26 cellular contexts compared by ENCODE assay signal in the genomic region with DNA sequence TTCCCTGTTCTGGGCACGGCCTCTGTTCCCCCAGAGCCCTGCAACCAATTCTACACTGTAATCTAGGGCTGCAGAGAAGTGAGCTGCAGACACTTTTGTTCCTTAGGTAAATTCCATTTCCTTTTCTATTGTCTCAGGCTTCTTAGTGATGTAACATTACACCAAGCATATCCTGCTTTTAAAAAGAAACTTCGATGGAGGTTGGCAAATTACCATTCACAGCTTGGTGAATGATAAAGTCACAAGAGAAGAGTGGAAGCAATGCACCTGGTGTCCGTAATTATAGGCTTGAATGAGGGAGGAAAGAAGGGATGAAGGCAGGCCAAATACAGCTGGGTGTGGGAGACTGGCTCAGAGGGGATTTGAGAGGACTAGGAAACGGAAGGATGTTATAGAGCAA.
DNase-seq lines count a peak whose midpoint lies in the region; ATAC-seq, FAIRE-seq and TF ChIP-seq lines count a peak whose summit lies in the region.
"Had no signal": no experiment of that assay in that cellular context is flagged by ENCODE, and none has a peak within 500 bp of the region (broad histone marks: within the 10 kb centered on the region; RNA-seq: fewer than 3 reads in every experiment).

No MANE protein-coding gene starts in this region.

- H3K4ac ChIP-seq in H1 (replicated peaks; ENCODE audit: insufficient read length, low read depth, low read length): no peak overlapping the region

- no peak for TF ChIP-seq RAD21 in H1 (IDR thresholded peaks at IDR 0.05 in 1 of 2, conservative IDR thresholded peaks at IDR 0.05 in 1 of 2; ENCODE audit: low read depth in 2 of 2, low read length in 2 of 2)

- TF ChIP-seq CTCF in H1 (IDR thresholded peaks at IDR 0.05; ENCODE audit: control extremely low read depth in 1 of 3, insufficient read depth in 1 of 3, low read depth in 1 of 3, low read length in 3 of 3): no peak

- H3K27me3 ChIP-seq in H7 (ENCODE audit: control insufficient read depth, insufficient read depth, low read length): no peaks in the 10 kb centered on the region
- no peaks in the 10 kb centered on the region for H3K27me3 ChIP-seq in H1 (replicated peaks in 1 of 4; ENCODE audit: control insufficient read depth in 3 of 4, extremely low read depth in 1 of 4, insufficient read depth in 3 of 4, low read length in 3 of 4)
- H3K27me3 ChIP-seq: breast epithelium had no signal

- H3K36me3 ChIP-seq in H7 (replicated peaks; ENCODE audit: control insufficient read depth, insufficient read depth, low read length) (no peaks in the 10 kb centered on the region), H1 (ENCODE audit: control insufficient read depth in 2 of 4, insufficient read depth in 4 of 4, low read length in 3 of 4) (no peaks in the 10 kb centered on the region)
- H3K36me3 ChIP-seq: breast epithelium, tibial artery had no signal

- H4K8ac ChIP-seq in H1 (ENCODE audit: extremely low read depth, insufficient read depth, low read length): no peak overlapping the region

- peaks cover 26% of the 10 kb centered on the region for H3K27me3 Mint-ChIP-seq in T-helper 2 cell treated with Interferon-gamma antibody and Interleukin-4, amounts not matched to agents 5 μg/mL and 100 μg/mL, for 36 hours (ENCODE audit: low read depth)
- H3K27me3 Mint-ChIP-seq in naive thymus-derived CD8-positive, alpha-beta T cell: peaks cover 6 to 28% (median 18%) of the 10 kb centered on the region in 5 donors

- peak; percentile 39 for FAIRE-seq in H1 (lab: Jason Lieb, UNC)

- H3K27ac Mint-ChIP-seq in T-helper 2 cell treated with Interferon-gamma antibody and Interleukin-4, amounts not matched to agents 5 μg/mL and 100 μg/mL, for 36 hours: no peak overlapping the region
- no peak overlapping the region for H3K27ac Mint-ChIP-seq in naive thymus-derived CD8-positive, alpha-beta T cell
- H3K27ac Mint-ChIP-seq: T-cell had no signal

- H3K9me3 ChIP-seq in H1 (ENCODE audit: insufficient read depth in 2 of 2, low read depth in 1 of 2, low read length in 1 of 2): peaks cover 6 to 7% of the 10 kb centered on the region in 2 experiments; a peak in 1 of 4 replicates
- H3K9me3 ChIP-seq: breast epithelium, tibial artery had no signal

- DNase-seq in H7: peak; percentile 20
- DNase-seq in NCI-H146 treated with DMSO at 0.1 percent for 48 hours (lab: John Stamatoyannopoulos, UW; ENCODE audit: unreplicated experiment): peak; percentile 80
- DNase-seq in NCI-H345 treated with DMSO at 0.1 percent for 48 hours (lab: John Stamatoyannopoulos, UW; ENCODE audit: unreplicated experiment): peak; percentile 32
- no peak for DNase-seq in H1 (ENCODE audit: low read depth in 1 of 2, low spot score in 2 of 2)
- DNase-seq in T-helper 2 cell treated with Interferon-gamma antibody and Interleukin-4, amounts not matched to agents 5 μg/mL and 100 μg/mL, for 36 hours (ENCODE audit: low spot score): no peak
- DNase-seq in SW 1271 (lab: John Stamatoyannopoulos, UW): no peak
- DNase-seq in naive thymus-derived CD8-positive, alpha-beta T cell: no peak
- DNase-seq: ACHN; activated CD4-positive, alpha-beta T cell treated with anti-CD3 and anti-CD28 coated beads, Interleukin-2, amount 50 U/mL, for 48 hours; activated gamma-delta T cell; hypothalamus; Kasumi-1; kidney glomerular epithelial cell; NCI-H1048; NCI-H526; nucleus accumbens; OCI-M1; SHP77; stimulated activated CD4-positive, alpha-beta T cell treated with anti-CD3 and anti-CD28 coated beads, Interleukin-2, amount 100 ng/mL, for 48 hours; stimulated activated naive CD8-positive, alpha-beta T cell treated with anti-CD3 and anti-CD28 coated beads, Interleukin-15, Interleukin-2, amounts not matched to agents 100 U/mL and 50 U/mL, for 24 hours; T-cell; tibial artery had no signal

- no peaks in the 10 kb centered on the region for H3K36me3 Mint-ChIP-seq in T-helper 2 cell treated with Interferon-gamma antibody and Interleukin-4, amounts not matched to agents 5 μg/mL and 100 μg/mL, for 36 hours (ENCODE audit: low read depth)
- peaks cover 0 to 2% (median 0%) of the 10 kb centered on the region in 3 donors for H3K36me3 Mint-ChIP-seq in naive thymus-derived CD8-positive, alpha-beta T cell
- H3K36me3 Mint-ChIP-seq: T-cell had no signal

- TF ChIP-seq POLR2A in H1 (IDR thresholded peaks at IDR 0.05; ENCODE audit: control extremely low read depth in 1 of 2, low read depth in 2 of 2, low read length in 2 of 2) (no peak), GM18505 (IDR thresholded peaks at IDR 0.05; ENCODE audit: borderline replicate concordance, extremely low read depth, insufficient read depth, insufficient read length) (no peak)

- H3K4me3 ChIP-seq in H7 (ENCODE audit: insufficient read depth, low read depth, low read length) (no peak overlapping the region), H1 (ENCODE audit: extremely low read depth in 1 of 4, insufficient read depth in 2 of 4, low read depth in 3 of 4, low read length in 4 of 4) (0 out of 8 replicates have a peak overlapping the region, but pooled peaks of 1 of the 4 experiments have one; percentile 3)
- H3K4me3 ChIP-seq: breast epithelium, smooth muscle cell, tibial artery had no signal

- 23% methylated on average over 4 of the region's 4 CpGs; no CpG with 5 or more reads in 1 of the 2 experiments for WGBS in H1 (ENCODE audit: extremely low coverage in 1 of 2, insufficient coverage in 1 of 2, insufficient read length in 1 of 2, insufficient replicate concordance in 2 of 2, low coverage in 1 of 2, low lambda C conversion rate in 2 of 2, missing lambda C conversion rate in 1 of 2), 2 experiments

- no peak overlapping the region for H2BK15ac ChIP-seq in H1 (ENCODE audit: low read length)

- no peak overlapping the region for H2BK120ac ChIP-seq in H1 (replicated peaks; ENCODE audit: low read depth, low read length)

- 0 out of 2 replicates have a peak overlapping the region, but pooled peaks have one; percentile 4 for H2AFZ ChIP-seq in H1 (ENCODE audit: low read length)

- peak overlapping the region; percentile 7; the same call in 1 of the 2 replicates for H3K18ac ChIP-seq in H1 (ENCODE audit: extremely low read depth, low read length)

- H4K20me1 ChIP-seq in H1 (replicated peaks in 1 of 2; ENCODE audit: control insufficient read depth in 1 of 2, insufficient read depth in 2 of 2, low read length in 2 of 2): no peaks in the 10 kb centered on the region

- H3K9ac ChIP-seq in H1 (replicated peaks in 1 of 4; ENCODE audit: extremely low read depth in 1 of 4, low read depth in 3 of 4, low read length in 3 of 4): peak overlapping the region in 1 of 4 experiments; percentile 43; a peak in 2 of 7 replicates

- no peak overlapping the region for H3K4me3 Mint-ChIP-seq in T-helper 2 cell treated with Interferon-gamma antibody and Interleukin-4, amounts not matched to agents 5 μg/mL and 100 μg/mL, for 36 hours
- no peak overlapping the region for H3K4me3 Mint-ChIP-seq in naive thymus-derived CD8-positive, alpha-beta T cell
- H3K4me3 Mint-ChIP-seq: T-cell had no signal

- no peak overlapping the region for H4K5ac ChIP-seq in H1 (ENCODE audit: insufficient read length, low read depth, low read length)

- H2BK12ac ChIP-seq in H1 (ENCODE audit: low read depth, low read length): peak overlapping the region; percentile 84; the same call in 1 of the 2 replicates

- H3K4me2 ChIP-seq in H1 (ENCODE audit: insufficient read depth in 1 of 2, low read depth in 2 of 2, low read length in 2 of 2): peak overlapping the region; percentile 38 to 46
- H3K4me2 ChIP-seq: smooth muscle cell had no signal

- peak overlapping the region; percentile 99; the same call in 1 of the 2 replicates for H2BK5ac ChIP-seq in H1 (ENCODE audit: low read depth, low read length)

- H2AK5ac ChIP-seq in H1 (ENCODE audit: low read depth, low read length): no peak overlapping the region

- H3K14ac ChIP-seq in H1 (ENCODE audit: insufficient read length): no peak overlapping the region

- ATAC-seq in GM18505 (IDR thresholded peaks at IDR 0.05; ENCODE audit: unreplicated experiment): no peak
- ATAC-seq in naive thymus-derived CD8-positive, alpha-beta T cell: no peak
- ATAC-seq: stimulated activated naive CD8-positive, alpha-beta T cell treated with anti-CD3 and anti-CD28 coated beads, Interleukin-15, Interleukin-2, amounts not matched to agents 100 U/mL and 50 U/mL, for 24 hours; T-cell had no signal

- H3K9me3 Mint-ChIP-seq in T-helper 2 cell treated with Interferon-gamma antibody and Interleukin-4, amounts not matched to agents 5 μg/mL and 100 μg/mL, for 36 hours: no peaks in the 10 kb centered on the region
- H3K9me3 Mint-ChIP-seq in naive thymus-derived CD8-positive, alpha-beta T cell: no peaks in the 10 kb centered on the region
- H3K9me3 Mint-ChIP-seq: T-cell had no signal

- no peak overlapping the region for H3K56ac ChIP-seq in H1 (replicated peaks; ENCODE audit: insufficient read length, low read depth, low read length)

- H2BK20ac ChIP-seq in H1 (ENCODE audit: low read length): no peak overlapping the region; the same call in 1 of the 2 replicates

- H3K4me1 ChIP-seq in H1 (replicated peaks in 1 of 4; ENCODE audit: control insufficient read depth in 3 of 4, insufficient read depth in 4 of 4, low read length in 3 of 4): peaks cover 3 to 25% (median 21%) of the 10 kb centered on the region in 4 experiments
- H3K4me1 ChIP-seq: breast epithelium, tibial artery had no signal

- CTCF ChIA-PET in H1 (lab: Charles Lee; ENCODE audit: partially characterized antibody): interaction anchor here (1.0 to 1.2 kb wide), 3 partner anchors 9 to 198 kb away, joined by 3 to 5 read pairs (median 3); no protein-coding TSS in a partner anchor

- H3K4me1 Mint-ChIP-seq in T-helper 2 cell treated with Interferon-gamma antibody and Interleukin-4, amounts not matched to agents 5 μg/mL and 100 μg/mL, for 36 hours (ENCODE audit: low read depth): no peaks in the 10 kb centered on the region
- H3K4me1 Mint-ChIP-seq in naive thymus-derived CD8-positive, alpha-beta T cell: no peaks in the 10 kb centered on the region
- H3K4me1 Mint-ChIP-seq: T-cell had no signal

- no peak for TF ChIP-seq EP300 in H1 (IDR thresholded peaks at IDR 0.05; ENCODE audit: borderline replicate concordance in 1 of 2, low read depth in 2 of 2, low read length in 2 of 2)

- no peak overlapping the region for H4K91ac ChIP-seq in H1 (replicated peaks; ENCODE audit: insufficient read length, low read length)

- POLR2A ChIA-PET in H1 (lab: Charles Lee; ENCODE audit: partially characterized antibody): interaction anchor here (0.7 to 1.8 kb wide), 6 partner anchors 9 to 69 kb away, joined by 4 to 8 read pairs (median 5); a partner anchor contains a TSS
- POLR2A ChIA-PET in naive thymus-derived CD8-positive, alpha-beta T cell (lab: Charles Lee): no interaction called here

- H3K27ac ChIP-seq in H1 (ENCODE audit: low read depth, low read length): 0 out of 2 replicates have a peak overlapping the region, but pooled peaks have one; percentile 26
- H3K27ac ChIP-seq: breast epithelium, C4-2B, tibial artery had no signal

- H3K23ac ChIP-seq in H1 (ENCODE audit: insufficient read length): no peak overlapping the region

- no peaks in the 10 kb centered on the region for H3K79me1 ChIP-seq in H1 (ENCODE audit: low read depth, low read length)

- no peaks in the 10 kb centered on the region for H3K23me2 ChIP-seq in H1 (ENCODE audit: low read depth, low read length)

- no peaks in the 10 kb centered on the region for H3K79me2 ChIP-seq in H1 (ENCODE audit: control insufficient read depth in 1 of 2, insufficient read depth in 2 of 2, low read length in 2 of 2)

Comparison
In these comparisons a context has a peak if more than half of its experiments do, and no peak if none do; other contexts are left out.
1. DNase-seq: peak in H7 (single experiment), NCI-H146 treated with DMSO at 0.1 percent for 48 hours (single experiment) and NCI-H345 treated with DMSO at 0.1 percent for 48 hours (single experiment); none in H1 (0 of 2), T-helper 2 cell treated with Interferon-gamma antibody and Interleukin-4, amounts not matched to agents 5 μg/mL and 100 μg/mL, for 36 hours (single experiment), SW 1271 (0 of 2) and naive thymus-derived CD8-positive, alpha-beta T cell (0 of 10).